ENCODE assay signal across 13 cellular contexts in the genomic region with DNA sequence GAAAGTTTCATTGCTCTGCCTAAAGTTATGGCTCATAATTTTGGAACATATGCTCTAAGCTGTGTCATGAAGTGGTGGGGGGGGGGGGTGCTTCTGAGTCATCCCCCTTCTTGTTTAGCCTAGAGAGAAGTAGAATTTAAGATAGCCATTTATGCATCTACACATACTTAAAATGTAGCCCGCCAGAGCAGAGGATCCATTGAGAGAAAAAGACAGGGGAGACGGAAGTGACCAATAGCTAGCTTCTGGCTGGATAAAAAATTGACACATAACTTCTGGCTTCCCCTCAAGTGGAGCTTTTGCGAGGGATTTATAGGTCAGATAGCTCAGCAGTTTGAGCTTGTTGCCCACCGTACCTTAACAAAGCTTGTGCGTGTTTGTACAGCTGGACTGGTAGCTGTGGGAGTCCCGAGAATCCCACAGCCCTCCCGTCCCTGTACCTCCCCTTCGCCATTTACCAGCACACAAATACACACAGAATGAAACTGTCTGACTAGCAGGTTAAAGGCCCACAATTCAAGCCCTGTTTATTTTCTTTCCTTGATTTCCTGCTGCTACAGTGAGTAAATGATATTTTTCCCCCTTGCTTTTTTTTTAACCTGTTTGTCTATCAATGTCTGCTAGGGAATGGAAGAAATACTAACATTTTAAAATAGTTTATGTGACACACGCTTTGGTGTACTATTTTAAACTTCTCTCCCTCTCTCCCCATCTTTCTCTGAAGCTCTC.
DNase-seq lines count a peak whose midpoint lies in the region; ATAC-seq and TF ChIP-seq lines count a peak whose summit lies in the region.
"Had no signal": no experiment of that assay in that cellular context is flagged by ENCODE, and none has a peak within 500 bp of the region (broad histone marks: within the 10 kb centered on the region; RNA-seq: fewer than 3 reads in every experiment).

No MANE protein-coding gene starts in this region.

- H3K27me3 Mint-ChIP-seq in nephron (ENCODE audit: low read depth), result no peaks in the 10 kb centered on the region
- H3K27me3 Mint-ChIP-seq in activated T-cell treated with anti-CD3 and anti-CD28 coated beads, Interleukin-2, amount 50 U/mL, for 24 hours, result no peaks in the 10 kb centered on the region
- H3K27me3 Mint-ChIP-seq: activated CD4-positive, alpha-beta memory T cell treated with anti-CD3 and anti-CD28 coated beads, Interleukin-2, amount 10 ng/mL, durations not matched to agents 7 days and 5 days; stimulated activated memory B cell treated with anti-CD40 and anti-IgM and Interleukin-4, amounts not matched to agents 10 μg/mL and 1 μg/mL and 100 μg/mL, for 72 hours had no signal

- ATAC-seq in GM19455 (IDR thresholded peaks at IDR 0.05; ENCODE audit: unreplicated experiment), result no peak
- ATAC-seq: stimulated activated memory B cell treated with anti-CD40 and anti-IgM and Interleukin-4, amounts not matched to agents 10 μg/mL and 1 μg/mL and 100 μg/mL, for 72 hours had no signal

- H3K4me3 Mint-ChIP-seq in nephron, result peak overlapping the region; percentile 16 to 50 (median 37)
- H3K4me3 Mint-ChIP-seq in activated T-cell treated with anti-CD3 and anti-CD28 coated beads, Interleukin-2, amount 50 U/mL, for 24 hours, result no peak overlapping the region
- H3K4me3 Mint-ChIP-seq: activated CD4-positive, alpha-beta memory T cell treated with anti-CD3 and anti-CD28 coated beads, Interleukin-2, amount 10 ng/mL, durations not matched to agents 7 days and 5 days; stimulated activated memory B cell treated with anti-CD40 and anti-IgM and Interleukin-4, amounts not matched to agents 10 μg/mL and 1 μg/mL and 100 μg/mL, for 72 hours had no signal

- DNase-seq in EL (peak; percentile 73), NCI-H226 (peak; percentile 40), astrocyte of the hippocampus (ENCODE audit: low read depth, low spot score) (peak; percentile 43), iPS-NIHi11 (ENCODE audit: low spot score) (no peak), COLO829 (ENCODE audit: low spot score) (no peak)
- DNase-seq in activated T-cell treated with anti-CD3 and anti-CD28 coated beads, Interleukin-2, amount 50 U/mL, for 24 hours, result no peak
- DNase-seq: activated CD4-positive, alpha-beta memory T cell treated with anti-CD3 and anti-CD28 coated beads, Interleukin-2, amount 10 ng/mL, durations not matched to agents 7 days and 5 days; activated naive CD4-positive, alpha-beta T cell treated with anti-CD3 and anti-CD28 coated beads, Interleukin-2, amount 50 U/mL, for 16 hours; effector memory CD4-positive, alpha-beta T cell; stimulated activated CD4-positive, alpha-beta T cell treated with anti-CD3 and anti-CD28 coated beads, Interleukin-15, amount 100 ng/mL, for 24 hours had no signal

- no peak for TF ChIP-seq CTCF in nephron (IDR thresholded peaks at IDR 0.05; ENCODE audit: unreplicated experiment in 3 of 3)

- peak overlapping the region; percentile 62 to 94 (median 91) for H3K27ac Mint-ChIP-seq in nephron
- no peak overlapping the region for H3K27ac Mint-ChIP-seq in activated T-cell treated with anti-CD3 and anti-CD28 coated beads, Interleukin-2, amount 50 U/mL, for 24 hours
- H3K27ac Mint-ChIP-seq: activated CD4-positive, alpha-beta memory T cell treated with anti-CD3 and anti-CD28 coated beads, Interleukin-2, amount 10 ng/mL, durations not matched to agents 7 days and 5 days; stimulated activated memory B cell treated with anti-CD40 and anti-IgM and Interleukin-4, amounts not matched to agents 10 μg/mL and 1 μg/mL and 100 μg/mL, for 72 hours had no signal

- H3K9me3 Mint-ChIP-seq in nephron, result no peaks in the 10 kb centered on the region
- H3K9me3 Mint-ChIP-seq in activated T-cell treated with anti-CD3 and anti-CD28 coated beads, Interleukin-2, amount 50 U/mL, for 24 hours, result peaks cover 4% of the 10 kb centered on the region
- H3K9me3 Mint-ChIP-seq: stimulated activated memory B cell treated with anti-CD40 and anti-IgM and Interleukin-4, amounts not matched to agents 10 μg/mL and 1 μg/mL and 100 μg/mL, for 72 hours had no signal

- H3K36me3 Mint-ChIP-seq in nephron (ENCODE audit: low read depth), result no peaks in the 10 kb centered on the region
- no peaks in the 10 kb centered on the region for H3K36me3 Mint-ChIP-seq in activated T-cell treated with anti-CD3 and anti-CD28 coated beads, Interleukin-2, amount 50 U/mL, for 24 hours (ENCODE audit: low read depth)
- H3K36me3 Mint-ChIP-seq: stimulated activated memory B cell treated with anti-CD40 and anti-IgM and Interleukin-4, amounts not matched to agents 10 μg/mL and 1 μg/mL and 100 μg/mL, for 72 hours had no signal

- H3K4me1 Mint-ChIP-seq in nephron, result peaks cover 31% of the 10 kb centered on the region
- no peaks in the 10 kb centered on the region for H3K4me1 Mint-ChIP-seq in activated T-cell treated with anti-CD3 and anti-CD28 coated beads, Interleukin-2, amount 50 U/mL, for 24 hours (ENCODE audit: low read depth)
- H3K4me1 Mint-ChIP-seq: activated CD4-positive, alpha-beta memory T cell treated with anti-CD3 and anti-CD28 coated beads, Interleukin-2, amount 10 ng/mL, durations not matched to agents 7 days and 5 days; stimulated activated memory B cell treated with anti-CD40 and anti-IgM and Interleukin-4, amounts not matched to agents 10 μg/mL and 1 μg/mL and 100 μg/mL, for 72 hours had no signal

Comparison
In these comparisons a context has a peak if more than half of its experiments do, and no peak if none do; other contexts are left out.
1. DNase-seq: peak in EL (single experiment), NCI-H226 (single experiment) and astrocyte of the hippocampus (single experiment); none in iPS-NIHi11 (single experiment), activated T-cell treated with anti-CD3 and anti-CD28 coated beads, Interleukin-2, amount 50 U/mL, for 24 hours (single experiment) and COLO829 (single experiment).